ENCODE assay signal across 24 cellular contexts in the genomic region with DNA sequence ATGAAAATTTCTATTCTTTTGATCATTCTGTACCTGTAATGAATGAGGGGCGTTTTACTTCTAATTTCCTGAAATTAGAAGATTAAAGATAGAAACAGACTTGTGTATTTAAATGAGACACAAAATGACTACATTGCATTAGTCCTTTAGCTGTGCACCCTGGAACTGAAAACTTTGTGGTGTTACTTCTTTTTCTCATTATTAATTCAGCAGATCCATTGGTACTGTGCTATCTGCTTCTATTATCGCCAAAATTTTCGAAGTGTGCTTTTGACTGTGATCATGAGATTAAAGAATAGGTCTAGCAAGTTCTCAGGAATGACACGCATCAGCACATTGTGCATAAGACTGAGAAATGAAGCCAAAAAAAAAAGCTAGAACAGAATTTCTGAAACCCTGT.
"Had no signal": no experiment of that assay in that cellular context is flagged by ENCODE, and none has a peak within 500 bp of the region (broad histone marks: within the 10 kb centered on the region; RNA-seq: fewer than 3 reads in every experiment).

No MANE protein-coding gene starts in this region.

- H3K27ac ChIP-seq: foreskin keratinocyte, hepatocyte, left ventricle myocardium inferior, lower lobe of right lung, neural progenitor cell, ovary, right atrium auricular region, sigmoid colon, skin epidermis, stomach, thoracic aorta, transverse colon had no signal

- H3K9me3 Mint-ChIP-seq: endodermal cell, memory B cell, neural progenitor cell had no signal

- H3K27me3 Mint-ChIP-seq: memory B cell had no signal

- H3K9ac ChIP-seq: neural progenitor cell had no signal

- H3K4me1 Mint-ChIP-seq: endodermal cell, memory B cell, mesothelial cell of epicardium, natural killer cell, neural progenitor cell had no signal

- H3K4me3 Mint-ChIP-seq: endodermal cell, memory B cell, mesothelial cell of epicardium, natural killer cell, neural progenitor cell had no signal

- DNase-seq: effector CD4-positive, alpha-beta T cell; endodermal cell; erythroblast; foreskin keratinocyte; head of caudate nucleus; kidney; left cardiac atrium; left ventricle myocardium inferior; lower lobe of right lung; natural killer cell; nucleus accumbens; ovary; sigmoid colon; stimulated activated naive CD4-positive, alpha-beta T cell; stomach; substantia nigra; transverse colon had no signal

- H3K36me3 ChIP-seq: left ventricle myocardium inferior, lower lobe of right lung, neural progenitor cell, ovary, right atrium auricular region, sigmoid colon, stomach, thoracic aorta, transverse colon had no signal

- H3K4me3 ChIP-seq: hepatocyte, left ventricle myocardium inferior, lower lobe of right lung, neural progenitor cell, ovary, right atrium auricular region, sigmoid colon, skin epidermis, stomach, thoracic aorta, transverse colon had no signal

- H3K27ac Mint-ChIP-seq: endodermal cell, memory B cell, mesothelial cell of epicardium, natural killer cell, neural progenitor cell had no signal

- H3K36me3 Mint-ChIP-seq: memory B cell, mesothelial cell of epicardium, neural progenitor cell had no signal

- H3K27me3 ChIP-seq: foreskin keratinocyte, hepatocyte, neural progenitor cell, ovary, right atrium auricular region, sigmoid colon, stomach, transverse colon had no signal

- H3K4me1 ChIP-seq: foreskin keratinocyte, left ventricle myocardium inferior, lower lobe of right lung, neural progenitor cell, right atrium auricular region, sigmoid colon, stomach, transverse colon had no signal

- ATAC-seq: foreskin keratinocyte, left cardiac atrium, lower lobe of right lung, natural killer cell had no signal

- H3K9me3 ChIP-seq: lower lobe of right lung, ovary, right atrium auricular region, sigmoid colon, thoracic aorta, transverse colon had no signal
